ENCODE assay signal across 8 cellular contexts in genomic region chr19:45340232-45340898, GRCh38. TPM values are rescaled to one million over a fixed set of nuclear protein-coding genes. Genes with fewer than 3 reads are reported as not detected.
DNase-seq lines count a peak whose midpoint lies in the region; ATAC-seq lines count a peak whose summit lies in the region.

Gene KLC3 (plus strand): TSS chr19:45340750. CDS start chr19:45345542, 4,792 bp downstream.

- no peaks in the 10 kb centered on the region for H3K36me3 Mint-ChIP-seq in activated T-cell treated with anti-CD3 and anti-CD28 coated beads, Interleukin-2, amount 50 U/mL, for 72 hours (ENCODE audit: insufficient read depth in 2 of 2)

- H3K9me3 Mint-ChIP-seq in activated T-cell treated with anti-CD3 and anti-CD28 coated beads, Interleukin-2, amount 50 U/mL, for 72 hours: no peaks in the 10 kb centered on the region

- peak; percentile 56 to 58 for ATAC-seq in activated T-cell treated with anti-CD3 and anti-CD28 coated beads, Interleukin-2, amount 50 U/mL, for 72 hours (replicated peaks in 1 of 2)
- no peak for ATAC-seq in GM19328 (IDR thresholded peaks at IDR 0.05; ENCODE audit: unreplicated experiment)

- H3K27me3 Mint-ChIP-seq in activated T-cell treated with anti-CD3 and anti-CD28 coated beads, Interleukin-2, amount 50 U/mL, for 72 hours (ENCODE audit: low read depth): peaks cover 23% of the 10 kb centered on the region

- peak within 1 kb of the TSS; percentile 37 for H3K4me3 ChIP-seq in iPS-11a (ENCODE audit: low read depth, low read length)

- DNase-seq in COLO668 (lab: John Stamatoyannopoulos, UW; ENCODE audit: unreplicated experiment) (peak; percentile 43), NCI-H2171 (lab: John Stamatoyannopoulos, UW) (peak; percentile 44), DMS114 treated with DMSO at 0.1 percent for 48 hours (lab: John Stamatoyannopoulos, UW; ENCODE audit: unreplicated experiment) (no peak), putamen (ENCODE audit: low spot score) (no peak)
- peak; percentile 36 to 60 for DNase-seq in activated T-cell treated with anti-CD3 and anti-CD28 coated beads, Interleukin-2, amount 50 U/mL, for 72 hours
- peak; percentile 13 for DNase-seq in stimulated activated CD8-positive, alpha-beta memory T cell treated with anti-CD3 and anti-CD28 coated beads, Interleukin-15, amount 100 ng/mL, for 24 hours (ENCODE audit: low read depth)

- peaks cover 8% of the 10 kb centered on the region for H3K4me1 Mint-ChIP-seq in activated T-cell treated with anti-CD3 and anti-CD28 coated beads, Interleukin-2, amount 50 U/mL, for 72 hours (ENCODE audit: low read depth)

- H3K4me3 Mint-ChIP-seq in activated T-cell treated with anti-CD3 and anti-CD28 coated beads, Interleukin-2, amount 50 U/mL, for 72 hours: peak within 1 kb of the TSS; percentile 60 to 78

- no peak within 1 kb of the TSS for H3K27ac Mint-ChIP-seq in activated T-cell treated with anti-CD3 and anti-CD28 coated beads, Interleukin-2, amount 50 U/mL, for 72 hours

RNA-seq across cellular contexts. Expression of gene KLC3, which starts in this region (rescaled TPM):
- under 1 TPM; 0.22 to 0.42 TPM for total RNA-seq in activated T-cell treated with anti-CD3 and anti-CD28 coated beads, Interleukin-2, amount 50 U/mL, for 72 hours

Comparison
In these comparisons a context has a peak if more than half of its experiments do, and no peak if none do; other contexts are left out.
1. Peak in DNase-seq and ATAC-seq in activated T-cell treated with anti-CD3 and anti-CD28 coated beads, Interleukin-2, amount 50 U/mL, for 72 hours; RNA of the gene not detected or under 1 TPM.
2. DNase-seq: peak in COLO668 (single experiment), NCI-H2171 (single experiment) and stimulated activated CD8-positive, alpha-beta memory T cell treated with anti-CD3 and anti-CD28 coated beads, Interleukin-15, amount 100 ng/mL, for 24 hours (single experiment); none in DMS114 treated with DMSO at 0.1 percent for 48 hours (single experiment) and putamen (single experiment).